ENCODE assay signal across 8 cellular contexts in the genomic region with DNA sequence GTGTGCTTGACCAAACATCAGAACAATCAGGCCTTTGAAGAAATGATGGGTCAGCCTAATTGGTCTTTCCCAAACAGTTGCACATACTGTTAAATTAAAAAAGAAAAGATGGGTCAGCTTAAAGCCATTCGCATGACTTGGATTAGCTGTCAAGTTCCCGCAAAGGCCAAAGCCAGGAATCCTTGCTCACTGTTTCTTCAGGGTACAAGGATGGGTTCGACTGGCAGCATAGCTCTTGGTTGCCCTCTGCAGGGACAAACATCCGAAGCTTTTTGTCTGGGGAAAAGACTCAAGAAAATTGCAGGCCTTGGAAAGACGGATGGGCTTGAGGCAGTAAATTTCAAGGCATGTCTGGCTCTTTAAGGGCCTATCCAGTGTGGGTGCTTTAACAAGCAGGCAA.
A peak's percentile ranks its signal among the peaks of the same experiment; 100 is the strongest.
DNase-seq lines count a peak whose midpoint lies in the region; ATAC-seq, FAIRE-seq and TF ChIP-seq lines count a peak whose summit lies in the region.

No MANE protein-coding gene starts in this region.

- CTCF ChIA-PET in HEK293 (lab: Yijun Ruan, JAX), result interaction anchor here (0.6 to 1.5 kb wide), 12 partner anchors 9 to 1537 kb away, joined by 3 to 7 read pairs (median 4); no protein-coding TSS in a partner anchor

- no peak overlapping the region for H3K9ac ChIP-seq in keratinocyte (ENCODE audit: control insufficient read depth, extremely low read depth, insufficient read depth, low read length)

- H3K4me3 ChIP-seq in HEK293 (ENCODE audit: low read depth, low read length) (no peak overlapping the region), astrocyte of the cerebellum (ENCODE audit: low read depth, low read length) (no peak overlapping the region), keratinocyte (ENCODE audit: control insufficient read depth in 2 of 3, extremely low read depth in 1 of 3, insufficient read depth in 2 of 3, low read depth in 1 of 3, low read length in 3 of 3) (no peak overlapping the region), uterus (no peak overlapping the region)

- H3K9me3 Mint-ChIP-seq in natural killer cell treated with Interleukin-12 subunit alpha and Interleukin-12 subunit beta and Interleukin-15 and Interleukin-18, amount 100 ng/mL, for 72 hours, result peaks cover 6% of the 10 kb centered on the region

- H3K27ac ChIP-seq in HEK293 (ENCODE audit: extremely low read depth, low read depth, low read length) (no peak overlapping the region), keratinocyte (ENCODE audit: control insufficient read depth, insufficient read depth, low read length) (no peak overlapping the region), uterus (peak overlapping the region; percentile 59 to 76)

- in situ Hi-C loops in astrocyte of the cerebellum (cut with HindIII; ENCODE audit: low sequenced_read_pairs), result no loop called here

- peaks cover 4% of the 10 kb centered on the region for H3K36me3 Mint-ChIP-seq in natural killer cell treated with Interleukin-12 subunit alpha and Interleukin-12 subunit beta and Interleukin-15 and Interleukin-18, amount 100 ng/mL, for 72 hours

- dilution Hi-C loops in keratinocyte (cut with MboI; ENCODE audit: extremely low pct_ligation_motif_present, low sequenced_read_pairs), result no loop called here

- H3K27me3 ChIP-seq in keratinocyte (ENCODE audit: control insufficient read depth, extremely low read depth, insufficient read depth, low read length) (no peaks in the 10 kb centered on the region), uterus (no peaks in the 10 kb centered on the region)

- no peak overlapping the region for H3K27ac Mint-ChIP-seq in natural killer cell treated with Interleukin-12 subunit alpha and Interleukin-12 subunit beta and Interleukin-15 and Interleukin-18, amount 100 ng/mL, for 72 hours

- H3K4me3 Mint-ChIP-seq in natural killer cell treated with Interleukin-12 subunit alpha and Interleukin-12 subunit beta and Interleukin-15 and Interleukin-18, amount 100 ng/mL, for 72 hours, result no peak overlapping the region

- H3K9me1 ChIP-seq in keratinocyte (ENCODE audit: control insufficient read depth, extremely low read depth, insufficient read depth, low read length), result no peaks in the 10 kb centered on the region

- no peaks in the 10 kb centered on the region for H3K36me3 ChIP-seq in HEK293 (ENCODE audit: control insufficient read depth in 2 of 2, insufficient read depth in 1 of 2, low read length in 2 of 2)
- H3K36me3 ChIP-seq in keratinocyte (ENCODE audit: control insufficient read depth in 2 of 2, extremely low read depth in 1 of 2, insufficient read depth in 2 of 2, low read length in 2 of 2), result no peaks in the 10 kb centered on the region
- H3K36me3 ChIP-seq in uterus, result no peaks in the 10 kb centered on the region

- no peaks in the 10 kb centered on the region for H3K27me3 Mint-ChIP-seq in natural killer cell treated with Interleukin-12 subunit alpha and Interleukin-12 subunit beta and Interleukin-15 and Interleukin-18, amount 100 ng/mL, for 72 hours

- intact Hi-C loops in uterus (cut with DNase I; ENCODE audit: low total_unique reads), result no loop called here

- H4K20me1 ChIP-seq in keratinocyte (ENCODE audit: control insufficient read depth, extremely low read depth, insufficient read depth, low read length), result no peaks in the 10 kb centered on the region

- no peak for ATAC-seq in natural killer cell treated with Interleukin-12 subunit alpha and Interleukin-12 subunit beta and Interleukin-15 and Interleukin-18, amount 100 ng/mL, for 72 hours
- ATAC-seq in HG03521 (IDR thresholded peaks at IDR 0.05; ENCODE audit: unreplicated experiment), result no peak

- TF ChIP-seq CTCF in HEK293 (tag by site-specific recombination; IDR thresholded peaks at IDR 0.05) (no peak), astrocyte of the cerebellum (IDR thresholded peaks at IDR 0.05; ENCODE audit: low read depth, low read length, missing control alignments) (peak; percentile 66), keratinocyte (optimal IDR thresholded peaks at IDR 0.05 in 1 of 3, IDR thresholded peaks at IDR 0.05 in 1 of 3, conservative IDR thresholded peaks at IDR 0.05 in 1 of 3; ENCODE audit: extremely low read depth in 1 of 3, insufficient read depth in 2 of 3, low read length in 3 of 3) (peak; percentile 21 to 56 (median 54)), uterus (IDR thresholded peaks at IDR 0.05) (peak; percentile 38 to 78 (median 55))

- H2AFZ ChIP-seq in keratinocyte (ENCODE audit: control insufficient read depth, low read length), result no peak overlapping the region

- DNase-seq in AG08396 (ENCODE audit: low spot score), result peak; percentile 15
- DNase-seq in astrocyte of the cerebellum (ENCODE audit: low read depth), result peak; percentile 19
- no peak for DNase-seq in keratinocyte (ENCODE audit: low read depth, low spot score)
- DNase-seq in uterus, result peak; percentile 67 to 70
- DNase-seq in natural killer cell treated with Interleukin-12 subunit alpha and Interleukin-12 subunit beta and Interleukin-15 and Interleukin-18, amount 100 ng/mL, for 72 hours (ENCODE audit: low spot score), result no peak
- DNase-seq in NCI-H2196 treated with DMSO at 0.1 percent for 48 hours (lab: John Stamatoyannopoulos, UW; ENCODE audit: unreplicated experiment), result no peak

- H3K9me3 ChIP-seq in HEK293 (ENCODE audit: control insufficient read depth, insufficient read depth, low read depth, low read length), result no peaks in the 10 kb centered on the region
- no peaks in the 10 kb centered on the region for H3K9me3 ChIP-seq in keratinocyte (ENCODE audit: control insufficient read depth, low read depth, low read length)
- no peaks in the 10 kb centered on the region for H3K9me3 ChIP-seq in uterus

- H3K79me2 ChIP-seq in keratinocyte (ENCODE audit: control insufficient read depth, insufficient read depth, low read length), result no peaks in the 10 kb centered on the region

- FAIRE-seq in keratinocyte (lab: Jason Lieb, UNC), result no peak

- no peaks in the 10 kb centered on the region for H3K4me1 Mint-ChIP-seq in natural killer cell treated with Interleukin-12 subunit alpha and Interleukin-12 subunit beta and Interleukin-15 and Interleukin-18, amount 100 ng/mL, for 72 hours (ENCODE audit: low read depth in 2 of 2)

- POLR2A ChIA-PET in HEK293 (lab: Yijun Ruan, JAX), result no interaction called here

- no peak for TF ChIP-seq POLR2A in uterus (IDR thresholded peaks at IDR 0.05)

- no peaks in the 10 kb centered on the region for H3K4me1 ChIP-seq in HEK293 (ENCODE audit: control insufficient read depth, insufficient read depth, low read length)
- no peaks in the 10 kb centered on the region for H3K4me1 ChIP-seq in keratinocyte (ENCODE audit: control insufficient read depth, extremely low read depth, insufficient read depth, low read length)
- H3K4me1 ChIP-seq in uterus, result no peaks in the 10 kb centered on the region

- H3K4me2 ChIP-seq in keratinocyte (ENCODE audit: control insufficient read depth, extremely low read depth, insufficient read depth, low read depth, low read length), result no peak overlapping the region

TF ChIP-seq in HEK293, 187 proteins besides CTCF, POLR2A, EP300 and RAD21:
- no peak for TF ChIP-seq HOXA7 (CRISPR knock-in tag; IDR thresholded peaks at IDR 0.05; ENCODE audit: borderline replicate concordance)
- TF ChIP-seq ZNF654 (tag by site-specific recombination; IDR thresholded peaks at IDR 0.05; ENCODE audit: low read depth), result peak; percentile 38
- no peak for TF ChIP-seq ZNF843 (tag by site-specific recombination; IDR thresholded peaks at IDR 0.05)

Comparison
In these comparisons a context has a peak if more than half of its experiments do, and no peak if none do; other contexts are left out.
1. DNase-seq: peak in AG08396 (single experiment), astrocyte of the cerebellum (single experiment) and uterus (2 of 2); none in keratinocyte (single experiment), natural killer cell treated with Interleukin-12 subunit alpha and Interleukin-12 subunit beta and Interleukin-15 and Interleukin-18, amount 100 ng/mL, for 72 hours (single experiment) and NCI-H2196 treated with DMSO at 0.1 percent for 48 hours (single experiment).
2. H3K27ac ChIP-seq: peak in uterus (2 of 2); none in HEK293 (single experiment) and keratinocyte (single experiment).